29 cellular contexts compared by ENCODE assay signal in genomic region chr2:182473635-182474034, GRCh38. TPM values are rescaled to one million over a fixed set of nuclear protein-coding genes. Genes with fewer than 3 reads are reported as not detected.
"Had no signal": no experiment of that assay in that cellular context is flagged by ENCODE, and none has a peak within 500 bp of the region (broad histone marks: within the 10 kb centered on the region; RNA-seq: fewer than 3 reads in every experiment).

No MANE protein-coding gene starts in this region.

- H3K27me3 ChIP-seq: colonic mucosa, dorsolateral prefrontal cortex, esophagus muscularis mucosa, esophagus squamous epithelium, foreskin keratinocyte, gastrocnemius medialis, gastroesophageal sphincter, heart left ventricle, heart right ventricle had no signal

- FAIRE-seq: colon, endometrium, endothelial cell of umbilical vein, frontal cortex had no signal

- H3K27ac ChIP-seq: colonic mucosa, coronary artery, dorsolateral prefrontal cortex, epithelial cell of prostate, esophagus muscularis mucosa, esophagus squamous epithelium, foreskin keratinocyte, gastrocnemius medialis, gastroesophageal sphincter, heart left ventricle, heart right ventricle had no signal

- H3K9me3 ChIP-seq: colonic mucosa, gastrocnemius medialis had no signal

- H3K36me3 ChIP-seq: colonic mucosa, esophagus muscularis mucosa, esophagus squamous epithelium, gastrocnemius medialis, gastroesophageal sphincter, heart left ventricle, heart right ventricle had no signal

- DNase-seq: colonic mucosa; cortex of kidney; dermis blood vessel endothelial cell; dorsolateral prefrontal cortex; effector CD4-positive, alpha-beta T cell; effector CD8-positive, alpha-beta T cell; effector memory CD4-positive, alpha-beta T cell; effector memory CD8-positive, alpha-beta T cell; endodermal cell; erythroblast; esophagus squamous epithelium; foreskin fibroblast; foreskin keratinocyte; foreskin melanocyte; gastrocnemius medialis; glutamatergic neuron; head of caudate nucleus; heart left ventricle; heart right ventricle had no signal

- ATAC-seq: effector memory CD8-positive, alpha-beta T cell; esophagus mucosa; foreskin keratinocyte; gastrocnemius medialis; gastroesophageal sphincter; heart left ventricle; heart right ventricle had no signal

- H3K4me1 ChIP-seq: colonic mucosa, esophagus muscularis mucosa, esophagus squamous epithelium, foreskin keratinocyte, gastrocnemius medialis, gastroesophageal sphincter, heart left ventricle, heart right ventricle had no signal

- H3K4me3 ChIP-seq: colonic mucosa, coronary artery, dorsolateral prefrontal cortex, esophagus muscularis mucosa, esophagus squamous epithelium, gastrocnemius medialis, gastroesophageal sphincter, heart left ventricle, heart right ventricle had no signal

RNA-seq across cellular contexts. Expression of gene PDE1A, which starts 46.8 kb away (rescaled TPM):
- total RNA-seq: epithelial cell of proximal tubule had no signal
- polyA plus RNA-seq: foreskin keratinocyte had no signal
